ENCODE assay signal across 21 cellular contexts in genomic region chr1:25866288-25866687, GRCh38. TPM values are rescaled to one million over a fixed set of nuclear protein-coding genes. Genes with fewer than 3 reads are reported as not detected.
A peak's percentile ranks its signal among the peaks of the same experiment; 100 is the strongest.
DNase-seq lines count a peak whose midpoint lies in the region; ATAC-seq, FAIRE-seq and TF ChIP-seq lines count a peak whose summit lies in the region.
"Had no signal": no experiment of that assay in that cellular context is flagged by ENCODE, and none has a peak within 500 bp of the region (broad histone marks: within the 10 kb centered on the region; RNA-seq: fewer than 3 reads in every experiment).

No MANE protein-coding gene starts in this region.

- no peak overlapping the region for H2AFZ ChIP-seq in trophoblast cell (ENCODE audit: insufficient read depth, low read length, poor library complexity)

- H3K9me3 Mint-ChIP-seq in activated T-helper 2 cell treated with anti-CD3 and anti-CD28 coated beads, Interferon-gamma antibody, Interleukin-2, Interleukin-4, amounts not matched to agents 10 μg/mL and 5 μg/mL and 100 μg/mL, durations not matched to agents 14 hours and 24 hours and 36 hours, result no peaks in the 10 kb centered on the region
- H3K9me3 Mint-ChIP-seq: CD8-positive, alpha-beta T cell had no signal

- FAIRE-seq in pancreas (lab: Jason Lieb, UNC), result no peak
- FAIRE-seq: G401.6, GM18507, H54 had no signal

- no peaks in the 10 kb centered on the region for H3K27me3 Mint-ChIP-seq in activated T-helper 2 cell treated with anti-CD3 and anti-CD28 coated beads, Interferon-gamma antibody, Interleukin-2, Interleukin-4, amounts not matched to agents 10 μg/mL and 5 μg/mL and 100 μg/mL, durations not matched to agents 14 hours and 24 hours and 36 hours (ENCODE audit: low read depth)

- H3K4me3 Mint-ChIP-seq in activated T-helper 2 cell treated with anti-CD3 and anti-CD28 coated beads, Interferon-gamma antibody, Interleukin-2, Interleukin-4, amounts not matched to agents 10 μg/mL and 5 μg/mL and 100 μg/mL, durations not matched to agents 14 hours and 24 hours and 36 hours (ENCODE audit: low read depth), result no peak overlapping the region
- H3K4me3 Mint-ChIP-seq: CD8-positive, alpha-beta T cell had no signal

- no peak overlapping the region for H3K9ac ChIP-seq in trophoblast cell (ENCODE audit: low read length)
- H3K9ac ChIP-seq: BLaER1 treated with 17β-estradiol and CSF1 and Interleukin-3, amounts not matched to agents 10 nM and 100 nM; SK-N-SH had no signal

- no peak overlapping the region for H3K4ac ChIP-seq in trophoblast cell (ENCODE audit: low read depth, low read length)

- no peak for DNase-seq in activated T-helper 2 cell treated with anti-CD3 and anti-CD28 coated beads, Interferon-gamma antibody, Interleukin-2, Interleukin-4, amounts not matched to agents 10 μg/mL and 5 μg/mL and 100 μg/mL, durations not matched to agents 14 hours and 24 hours and 36 hours (ENCODE audit: low spot score)
- DNase-seq in left lobe of liver (ENCODE audit: low spot score), result no peak
- no peak for DNase-seq in pancreas
- no peak for DNase-seq in NCI-H524 (lab: John Stamatoyannopoulos, UW)
- DNase-seq in trophoblast cell, result no peak
- DNase-seq: CD8-positive, alpha-beta T cell; KBM-7; NCI-H1092; NCI-H1436; NCI-H187 treated with DMSO at 0.1 percent for 48 hours; NCI-H2107; NCI-H510A; NCI-H748 treated with DMSO at 0.1 percent for 48 hours; SIG-M5; SK-N-SH had no signal

- no peak overlapping the region for H3K18ac ChIP-seq in trophoblast cell (ENCODE audit: low read length)

- intact Hi-C loops in activated T-helper 2 cell treated with anti-CD3 and anti-CD28 coated beads, Interferon-gamma antibody, Interleukin-2, Interleukin-4, amounts not matched to agents 10 μg/mL and 5 μg/mL and 100 μg/mL, durations not matched to agents 14 hours and 24 hours and 36 hours (cut with micrococcal nuclease), result no loop called here
- intact Hi-C loops in pancreas (cut with DNase I), result no loop called here

- no peak overlapping the region for H2BK5ac ChIP-seq in trophoblast cell (ENCODE audit: low read depth, low read length, poor library complexity)

- no peak overlapping the region for H4K12ac ChIP-seq in trophoblast cell (ENCODE audit: low read depth, low read length)

- no peak overlapping the region for H3K14ac ChIP-seq in trophoblast cell (ENCODE audit: low read length)

- H3K36me3 Mint-ChIP-seq in activated T-helper 2 cell treated with anti-CD3 and anti-CD28 coated beads, Interferon-gamma antibody, Interleukin-2, Interleukin-4, amounts not matched to agents 10 μg/mL and 5 μg/mL and 100 μg/mL, durations not matched to agents 14 hours and 24 hours and 36 hours (ENCODE audit: low read depth), result peaks cover 3% of the 10 kb centered on the region

- H3K27ac ChIP-seq in pancreas, result peak overlapping the region; percentile 46 to 87 (median 84)
- no peak overlapping the region for H3K27ac ChIP-seq in trophoblast cell (ENCODE audit: low read depth, low read length)
- H3K27ac ChIP-seq: BLaER1 treated with 17β-estradiol and CSF1 and Interleukin-3, amounts not matched to agents 10 nM and 100 nM had no signal

- H3K4me3 ChIP-seq in pancreas, result no peak overlapping the region
- no peak overlapping the region for H3K4me3 ChIP-seq in trophoblast cell (ENCODE audit: low read depth, low read length)
- H3K4me3 ChIP-seq: BLaER1 treated with 17β-estradiol and CSF1 and Interleukin-3, amounts not matched to agents 10 nM and 100 nM had no signal

- H3K4me1 ChIP-seq in pancreas (peaks cover 30 to 44% (median 31%) of the 10 kb centered on the region in 3 donors), trophoblast cell (ENCODE audit: control insufficient read depth in 1 of 2, insufficient read depth in 2 of 2, low read length in 2 of 2) (peaks cover 3 to 5% of the 10 kb centered on the region in 2 experiments)

- H2BK120ac ChIP-seq in trophoblast cell (ENCODE audit: insufficient read depth, low read length, poor library complexity), result no peak overlapping the region

- no peak overlapping the region for H2BK12ac ChIP-seq in trophoblast cell (ENCODE audit: low read length)

- no peak overlapping the region for H4K8ac ChIP-seq in trophoblast cell (ENCODE audit: low read depth, low read length)

- H3K27me3 ChIP-seq in pancreas, result no peaks in the 10 kb centered on the region
- H3K27me3 ChIP-seq in trophoblast cell (ENCODE audit: insufficient read depth, low read length), result no peaks in the 10 kb centered on the region
- H3K27me3 ChIP-seq: BLaER1 treated with 17β-estradiol and CSF1 and Interleukin-3, amounts not matched to agents 10 nM and 100 nM had no signal

- H3K23ac ChIP-seq in trophoblast cell (ENCODE audit: low read length), result no peak overlapping the region

- ATAC-seq in left lobe of liver, result peak; percentile 50
- ATAC-seq in pancreas, result no peak
- ATAC-seq in GM21367 (IDR thresholded peaks at IDR 0.05; ENCODE audit: unreplicated experiment), result no peak
- no peak for ATAC-seq in GM21381 (IDR thresholded peaks at IDR 0.05; ENCODE audit: unreplicated experiment)
- ATAC-seq: CD8-positive, alpha-beta T cell had no signal

- H3K79me2 ChIP-seq in trophoblast cell (ENCODE audit: control insufficient read depth, insufficient read depth, low read length, poor library complexity), result no peaks in the 10 kb centered on the region

- H3K4me2 ChIP-seq in trophoblast cell (ENCODE audit: low read length), result no peak overlapping the region
- H3K4me2 ChIP-seq: BLaER1 treated with 17β-estradiol and CSF1 and Interleukin-3, amounts not matched to agents 10 nM and 100 nM; SK-N-SH had no signal

- no peaks in the 10 kb centered on the region for H3K79me1 ChIP-seq in trophoblast cell (ENCODE audit: low read length)

- WGBS in pancreas, 2 donors, result 21 to 35% methylated on average over 1 of the region's 1 CpG
- no CpG with 5 or more reads among the region's 1 CpG for WGBS in trophoblast cell (ENCODE audit: extremely low coverage, insufficient coverage, insufficient read length)

- H3K27ac Mint-ChIP-seq in activated T-helper 2 cell treated with anti-CD3 and anti-CD28 coated beads, Interferon-gamma antibody, Interleukin-2, Interleukin-4, amounts not matched to agents 10 μg/mL and 5 μg/mL and 100 μg/mL, durations not matched to agents 14 hours and 24 hours and 36 hours, result peak overlapping the region; percentile 9
- H3K27ac Mint-ChIP-seq: CD8-positive, alpha-beta T cell had no signal

- no peaks in the 10 kb centered on the region for H3K9me3 ChIP-seq in pancreas
- peaks cover 1% of the 10 kb centered on the region for H3K9me3 ChIP-seq in trophoblast cell (ENCODE audit: insufficient read depth, low read depth, low read length)
- H3K9me3 ChIP-seq: BLaER1 treated with 17β-estradiol and CSF1 and Interleukin-3, amounts not matched to agents 10 nM and 100 nM; SK-N-SH had no signal

- H2AK5ac ChIP-seq in trophoblast cell (ENCODE audit: low read length), result no peak overlapping the region

- peaks cover 3% of the 10 kb centered on the region for H3K4me1 Mint-ChIP-seq in activated T-helper 2 cell treated with anti-CD3 and anti-CD28 coated beads, Interferon-gamma antibody, Interleukin-2, Interleukin-4, amounts not matched to agents 10 μg/mL and 5 μg/mL and 100 μg/mL, durations not matched to agents 14 hours and 24 hours and 36 hours (ENCODE audit: low read depth)

- TF ChIP-seq CTCF in pancreas (IDR thresholded peaks at IDR 0.05), result no peak

- H3K36me3 ChIP-seq in pancreas (no peaks in the 10 kb centered on the region), trophoblast cell (ENCODE audit: control insufficient read depth in 1 of 2, insufficient read depth in 2 of 2, low read length in 2 of 2) (peaks cover 24 to 37% of the 10 kb centered on the region in 2 experiments)

- no peak overlapping the region for H4K91ac ChIP-seq in trophoblast cell (ENCODE audit: low read depth, low read length)

RNA-seq across cellular contexts. Expression of gene AUNIP, which starts 7.0 kb away (rescaled TPM):
- 9.5 and 10.9 TPM in 2 replicates for total RNA-seq in activated T-helper 2 cell treated with anti-CD3 and anti-CD28 coated beads, Interferon-gamma antibody, Interleukin-2, Interleukin-4, amounts not matched to agents 10 μg/mL and 5 μg/mL and 100 μg/mL, durations not matched to agents 14 hours and 24 hours and 36 hours
- not detected for total RNA-seq in left lobe of liver
- total RNA-seq in pancreas, result under 1 TPM in 4 of 6 donors, not detected in 2; 0.19 to 0.37 (median 0.29) TPM
- not detected for polyA plus RNA-seq in pancreas
- polyA plus RNA-seq in trophoblast cell (2013), result 9.2 and 9.4 TPM in 2 replicates

RNA-seq across cellular contexts. Expression of gene PAQR7, which starts 9.2 kb away (rescaled TPM):
- 7.4 and 7.9 TPM in 2 replicates for total RNA-seq in activated T-helper 2 cell treated with anti-CD3 and anti-CD28 coated beads, Interferon-gamma antibody, Interleukin-2, Interleukin-4, amounts not matched to agents 10 μg/mL and 5 μg/mL and 100 μg/mL, durations not matched to agents 14 hours and 24 hours and 36 hours
- 5.1 TPM for total RNA-seq in left lobe of liver
- total RNA-seq in pancreas, result 10 to 100 TPM in 1 of 6 donors, 1 to 10 TPM in 5; 3.2 to 13.0 (median 4.4) TPM
- 1 to 10 TPM; 4.4 to 5.7 TPM for polyA plus RNA-seq in pancreas
- polyA plus RNA-seq in trophoblast cell (2013), result 13.5 and 14.9 TPM in 2 replicates

RNA-seq across cellular contexts. Expression of gene STMN1, which starts 39.9 kb away (rescaled TPM):
- 334 and 341 TPM in 2 replicates for total RNA-seq in activated T-helper 2 cell treated with anti-CD3 and anti-CD28 coated beads, Interferon-gamma antibody, Interleukin-2, Interleukin-4, amounts not matched to agents 10 μg/mL and 5 μg/mL and 100 μg/mL, durations not matched to agents 14 hours and 24 hours and 36 hours
- total RNA-seq in left lobe of liver (5.2 TPM), pancreas (10 to 100 TPM in 3 of 6 donors, 1 to 10 TPM in 3; 3.3 to 40.3 (median 8.7) TPM)
- 10 to 100 TPM; 16.2 to 58.0 TPM for polyA plus RNA-seq in pancreas
- 444 and 486 TPM in 2 replicates for polyA plus RNA-seq in trophoblast cell (2013)

RNA-seq across cellular contexts. Expression of gene MTFR1L, which starts 46.5 kb away (rescaled TPM):
- total RNA-seq in activated T-helper 2 cell treated with anti-CD3 and anti-CD28 coated beads, Interferon-gamma antibody, Interleukin-2, Interleukin-4, amounts not matched to agents 10 μg/mL and 5 μg/mL and 100 μg/mL, durations not matched to agents 14 hours and 24 hours and 36 hours, result 29.6 and 30.0 TPM in 2 replicates
- 52.7 TPM for total RNA-seq in left lobe of liver
- 10 to 100 TPM; 24.0 to 36.0 (median 26.3) TPM for total RNA-seq in pancreas
- polyA plus RNA-seq in pancreas, result 10 to 100 TPM; 38.9 to 59.6 TPM
- 31.2 and 31.6 TPM in 2 replicates for polyA plus RNA-seq in trophoblast cell (2013)
